ENCODE assay signal across 8 cellular contexts in genomic region chr14:103334644-103335603, GRCh38. TPM values are rescaled to one million over a fixed set of nuclear protein-coding genes. Genes with fewer than 3 reads are reported as not detected.
DNase-seq lines count a peak whose midpoint lies in the region; ATAC-seq, FAIRE-seq and TF ChIP-seq lines count a peak whose summit lies in the region.

No MANE protein-coding gene starts in this region.

- H3K9me3 ChIP-seq in A549: no peaks in the 10 kb centered on the region
- H3K9me3 ChIP-seq in neural cell (ENCODE audit: low read length): no peaks in the 10 kb centered on the region

- no peak for FAIRE-seq in A549 (lab: Jason Lieb, UNC)

- TF ChIP-seq RAD21 in A549 (conservative IDR thresholded peaks at IDR 0.05 in 1 of 2, IDR thresholded peaks at IDR 0.05 in 1 of 2) (no peak), neural cell (conservative IDR thresholded peaks at IDR 0.05) (peak; percentile 35)

- H3F3A ChIP-seq in neural cell (ENCODE audit: insufficient read depth, low read length, poor library complexity, severe bottlenecking): peaks cover 8% of the 10 kb centered on the region

- no peak for TF ChIP-seq CTCF in A549 (IDR thresholded peaks at IDR 0.05)
- no peak for TF ChIP-seq CTCF in fibroblast of villous mesenchyme (IDR thresholded peaks at IDR 0.05; ENCODE audit: insufficient read depth, low read depth, low read length)
- no peak for TF ChIP-seq CTCF in neural cell (IDR thresholded peaks at IDR 0.05; ENCODE audit: poor library complexity, severe bottlenecking)

- CTCF ChIA-PET in A549 (lab: Yijun Ruan, JAX): interaction anchor here (1.0 to 1.9 kb wide), 7 partner anchors 43 to 260 kb away, joined by 4 to 10 read pairs (median 5); partner anchors contain the start of gene TNFAIP2

- WGBS in A549 (ENCODE audit: missing lambda C conversion rate): under 1% methylated on average over 39 of the region's 97 CpGs

- peak overlapping the region; percentile 98 to 99 for H3K27ac ChIP-seq in A549
- H3K27ac ChIP-seq in neural cell (ENCODE audit: low read length): peak overlapping the region; percentile 100

- no peak for TF ChIP-seq POLR2A in A549 (IDR thresholded peaks at IDR 0.05; ENCODE audit: low read length)

- H2AFZ ChIP-seq in neural cell (ENCODE audit: low read depth, low read length): no peak overlapping the region

- peak in 1 of 2 experiments; percentile 37 for DNase-seq in A549 (ENCODE audit: low read depth in 1 of 2, low spot score in 1 of 2)
- peak; percentile 68 for DNase-seq in RPMI7951 (ENCODE audit: low read depth)
- peak; percentile 62 for DNase-seq in activated gamma-delta T cell (lab: John Stamatoyannopoulos, UW)
- DNase-seq in fibroblast of villous mesenchyme (ENCODE audit: low read depth): peak; percentile 75
- DNase-seq in stimulated activated naive CD4-positive, alpha-beta T cell treated with Interleukin-2 at 50 U/mL for 16 hours (lab: John Stamatoyannopoulos, UW): peak; percentile 81

- H3K4me2 ChIP-seq in A549 (peak overlapping the region; percentile 86), neural cell (ENCODE audit: low read length) (peak overlapping the region; percentile 74)

- H3K36me3 ChIP-seq in neural cell (ENCODE audit: insufficient read depth, low read length): peaks cover 28% of the 10 kb centered on the region

- H3K4me1 ChIP-seq in A549: peaks cover 42% of the 10 kb centered on the region

- H4K20me1 ChIP-seq in neural cell (ENCODE audit: insufficient read depth): peaks cover 7% of the 10 kb centered on the region

- peaks cover 33% of the 10 kb centered on the region for H3K79me2 ChIP-seq in neural cell (replicated peaks; ENCODE audit: insufficient read depth, low read length)

- TF ChIP-seq EP300 in A549 (IDR thresholded peaks at IDR 0.05): no peak
- no peak for TF ChIP-seq EP300 in neural cell (conservative IDR thresholded peaks at IDR 0.05; ENCODE audit: poor library complexity, severe bottlenecking)

- no peaks in the 10 kb centered on the region for H3K27me3 ChIP-seq in neural cell (ENCODE audit: insufficient read depth, low read depth, low read length)

- ATAC-seq in A549: peak; percentile 16 to 18; a peak in 4 of 6 replicates
- peak; percentile 21 for ATAC-seq in GM18861 (IDR thresholded peaks at IDR 0.05; ENCODE audit: unreplicated experiment)
- ATAC-seq in HG03108 (IDR thresholded peaks at IDR 0.05; ENCODE audit: unreplicated experiment): peak; percentile 10

- peak overlapping the region; percentile 99 for H3K9ac ChIP-seq in neural cell (ENCODE audit: low read length)

- H3K9me2 ChIP-seq in neural cell (ENCODE audit: insufficient read depth, low read length): no peaks in the 10 kb centered on the region

- POLR2A ChIA-PET in A549 (lab: Yijun Ruan, JAX): interaction anchor here (1.0 to 4.6 kb wide), 10 partner anchors 10 to 230 kb away, joined by 3 to 66 read pairs (median 4); no protein-coding TSS in a partner anchor

- H3K4me3 ChIP-seq in A549 (peak overlapping the region; percentile 93), fibroblast of villous mesenchyme (ENCODE audit: low read depth, low read length) (peak overlapping the region; percentile 84), neural cell (ENCODE audit: low read length) (peak overlapping the region; percentile 94)

TF ChIP-seq in A549, 52 proteins besides CTCF, POLR2A, EP300 and RAD21 (continues in another document):
- TF ChIP-seq SREBF2 (IDR thresholded peaks at IDR 0.05) (no peak), USF2 (IDR thresholded peaks at IDR 0.05) (no peak), TP53 (CRISPR knock-in tag; IDR thresholded peaks at IDR 0.05) (0 out of 2 replicates have a peak, but pooled peaks have one; percentile 14), NPAS2 (CRISPR knock-in tag; IDR thresholded peaks at IDR 0.05; ENCODE audit: borderline replicate concordance) (no peak), SMC3 (IDR thresholded peaks at IDR 0.05) (no peak), RNF2 (IDR thresholded peaks at IDR 0.05; ENCODE audit: borderline replicate concordance, low read depth) (no peak), ELK1 (IDR thresholded peaks at IDR 0.05; ENCODE audit: low read depth, low read length) (no peak), ZSCAN20 (CRISPR knock-in tag; IDR thresholded peaks at IDR 0.05) (no peak), NR3C1 (IDR thresholded peaks at IDR 0.05) (no peak), EHF (CRISPR knock-in tag; IDR thresholded peaks at IDR 0.05) (no peak)

TF ChIP-seq in neural cell, 6 proteins besides CTCF, POLR2A, EP300 and RAD21:
- TF ChIP-seq TAF1 (IDR thresholded peaks at IDR 0.05; ENCODE audit: low read depth) (no peak), REST (IDR thresholded peaks at IDR 0.05; ENCODE audit: borderline replicate concordance) (no peak), SMC3 (conservative IDR thresholded peaks at IDR 0.05; ENCODE audit: poor library complexity) (peak; percentile 29), MXI1 (conservative IDR thresholded peaks at IDR 0.05; ENCODE audit: poor library complexity, severe bottlenecking) (peak; percentile 48), EZH2 (IDR thresholded peaks at IDR 0.05; ENCODE audit: borderline replicate concordance, insufficient read depth, low read length, poor library complexity, severe bottlenecking) (no peak), POLR2AphosphoS5 (IDR thresholded peaks at IDR 0.05) (peak; percentile 36)
TF ChIP-seq in neural cell: peak in this region for 3.

RNA-seq across cellular contexts. Expression of gene EIF5, which starts 0.9 kb away (rescaled TPM):
- polyA plus RNA-seq in A549 (2011; rRNA removed) (509 and 591 TPM in 2 replicates), A549 (2017; fragmentation: RNase III; extraction: RNeasy Plus Mini Kit Qiagen cat#74134 plus additional on column Dnase treatment) (276 to 288 TPM (median 281 TPM) in 3 replicates), neural cell (165 and 188 TPM in 2 replicates)
- 193 and 219 TPM in 2 replicates for polyA plus RNA-seq in A549 (2012; cell fraction: cytosol; rRNA removed)
- polyA plus RNA-seq in A549 (2012; cell fraction: nucleus; rRNA removed): 137 and 145 TPM in 2 replicates
- polyA minus RNA-seq in A549 (2011; rRNA and poly(A)+ RNA removed): 204 and 274 TPM in 2 replicates
- 103 and 123 TPM in 2 replicates for total RNA-seq in RPMI7951 (2014; rRNA removed; shearing (Covaris generic))
- 122 and 124 TPM in 2 replicates for total RNA-seq in fibroblast of villous mesenchyme
- polyA minus RNA-seq in neural cell: 286 and 290 TPM in 2 replicates

RNA-seq across cellular contexts. Expression of gene MARK3, which starts 50.3 kb away (rescaled TPM):
- polyA plus RNA-seq in A549 (2011; rRNA removed) (89.9 and 97.6 TPM in 2 replicates), A549 (2017; fragmentation: RNase III; extraction: RNeasy Plus Mini Kit Qiagen cat#74134 plus additional on column Dnase treatment) (59.7 to 66.2 TPM (median 60.4 TPM) in 3 replicates), neural cell (158 and 166 TPM in 2 replicates)
- polyA plus RNA-seq in A549 (2012; cell fraction: cytosol; rRNA removed): 48.8 and 54.3 TPM in 2 replicates
- polyA plus RNA-seq in A549 (2012; cell fraction: nucleus; rRNA removed): 70.3 and 84.2 TPM in 2 replicates
- 65.6 and 74.0 TPM in 2 replicates for polyA minus RNA-seq in A549 (2011; rRNA and poly(A)+ RNA removed)
- 45.9 and 61.9 TPM in 2 replicates for total RNA-seq in RPMI7951 (2014; rRNA removed; shearing (Covaris generic))
- 79.2 and 108 TPM in 2 replicates for total RNA-seq in fibroblast of villous mesenchyme
- 198 and 199 TPM in 2 replicates for polyA minus RNA-seq in neural cell
